ENCODE assay signal across 10 cellular contexts in genomic region chr1:58809327-58810040, GRCh38. TPM values are rescaled to one million over a fixed set of nuclear protein-coding genes. Genes with fewer than 3 reads are reported as not detected.
DNase-seq lines count a peak whose midpoint lies in the region; ATAC-seq and TF ChIP-seq lines count a peak whose summit lies in the region.
"Had no signal": no experiment of that assay in that cellular context is flagged by ENCODE, and none has a peak within 500 bp of the region (broad histone marks: within the 10 kb centered on the region; RNA-seq: fewer than 3 reads in every experiment).

No MANE protein-coding gene starts in this region.

- H3K9me3 ChIP-seq in spleen (no peaks in the 10 kb centered on the region), colonic mucosa (no peaks in the 10 kb centered on the region)

- no peaks in the 10 kb centered on the region for H3K36me3 Mint-ChIP-seq in activated B cell treated with CpG ODN at 0.5 μM for 24 hours (ENCODE audit: low read depth)
- H3K36me3 Mint-ChIP-seq in progenitor cell of endocrine pancreas (ENCODE audit: insufficient read depth), result no peaks in the 10 kb centered on the region

- POLR2A ChIA-PET in activated B cell treated with CpG ODN at 0.5 μM for 24 hours (lab: Charles Lee), result interaction anchor here (2.0 kb wide), 1 partner anchor 26 kb away, joined by 6 read pairs; the partner anchor contains the start of gene JUN

- no peaks in the 10 kb centered on the region for H3K9me3 Mint-ChIP-seq in activated B cell treated with CpG ODN at 0.5 μM for 24 hours
- no peaks in the 10 kb centered on the region for H3K9me3 Mint-ChIP-seq in progenitor cell of endocrine pancreas (ENCODE audit: low read depth)
- H3K9me3 Mint-ChIP-seq: activated T-cell treated with anti-CD3 and anti-CD28 coated beads, Interleukin-2, amount 50 U/mL, for 24 hours had no signal

- H3K27me3 Mint-ChIP-seq in activated B cell treated with CpG ODN at 0.5 μM for 24 hours (no peaks in the 10 kb centered on the region), progenitor cell of endocrine pancreas (peaks cover 4% of the 10 kb centered on the region)
- H3K27me3 Mint-ChIP-seq: activated T-cell treated with anti-CD3 and anti-CD28 coated beads, Interleukin-2, amount 50 U/mL, for 24 hours had no signal

- H3K4me1 Mint-ChIP-seq in activated B cell treated with CpG ODN at 0.5 μM for 24 hours (peaks cover 76% of the 10 kb centered on the region), progenitor cell of endocrine pancreas (ENCODE audit: low read depth) (peaks cover 13% of the 10 kb centered on the region)

- WGBS in spleen, 5 donors, result 57 to 75% (median 62%) methylated on average over 9 of the region's 9 CpGs

- CTCF ChIA-PET in activated B cell treated with CpG ODN at 0.5 μM for 24 hours (lab: Charles Lee), result no interaction called here

- no peaks in the 10 kb centered on the region for H3K27me3 ChIP-seq in spleen (replicated peaks in 1 of 7)
- no peaks in the 10 kb centered on the region for H3K27me3 ChIP-seq in colonic mucosa

- ATAC-seq in activated B cell treated with CpG ODN at 0.5 μM for 24 hours (ENCODE audit: low read depth), result no peak

- H3K27ac Mint-ChIP-seq in activated B cell treated with CpG ODN at 0.5 μM for 24 hours (peak overlapping the region; percentile 63), progenitor cell of endocrine pancreas (no peak overlapping the region)
- H3K27ac Mint-ChIP-seq: activated T-cell treated with anti-CD3 and anti-CD28 coated beads, Interleukin-2, amount 50 U/mL, for 24 hours had no signal

- TF ChIP-seq CTCF in activated B cell treated with CpG ODN at 0.5 μM for 24 hours (IDR thresholded peaks at IDR 0.05), result no peak
- TF ChIP-seq CTCF in foreskin fibroblast (IDR thresholded peaks at IDR 0.05; ENCODE audit: low read depth, low read length), result no peak
- TF ChIP-seq CTCF in spleen (IDR thresholded peaks at IDR 0.05 in 8 of 11, conservative IDR thresholded peaks at IDR 0.05 in 3 of 11), result no peak
- no peak for TF ChIP-seq CTCF in progenitor cell of endocrine pancreas (IDR thresholded peaks at IDR 0.05; ENCODE audit: unreplicated experiment)
- no peak for TF ChIP-seq CTCF in colonic mucosa (IDR thresholded peaks at IDR 0.05)

- H3K4me1 ChIP-seq in spleen (peaks cover 3 to 79% (median 44%) of the 10 kb centered on the region in 6 donors), colonic mucosa (peaks cover 3% of the 10 kb centered on the region)

- intact Hi-C loops in activated B cell treated with CpG ODN at 0.5 μM for 24 hours (cut with micrococcal nuclease) (loop anchor here (10.0 kb wide), 1 partner anchor 485 kb away; the partner anchor contains the start of gene FGGY), spleen (cut with DNase I; ENCODE audit: low total_unique reads) (loop anchor here (10.0 kb wide), 2 partner anchors 255 to 485 kb away; partner anchors contain the start of gene FGGY), colonic mucosa (cut with DNase I) (no loop called here), posterior vena cava (cut with DNase I) (no loop called here)

- H3K36me3 ChIP-seq in spleen (no peaks in the 10 kb centered on the region), colonic mucosa (no peaks in the 10 kb centered on the region)

- H3K9ac ChIP-seq in colonic mucosa (ENCODE audit: low read depth in 2 of 2, low read length in 2 of 2), result no peak overlapping the region

- H3K4me3 Mint-ChIP-seq in activated B cell treated with CpG ODN at 0.5 μM for 24 hours (no peak overlapping the region), progenitor cell of endocrine pancreas (ENCODE audit: low read depth) (no peak overlapping the region)
- H3K4me3 Mint-ChIP-seq: activated T-cell treated with anti-CD3 and anti-CD28 coated beads, Interleukin-2, amount 50 U/mL, for 24 hours had no signal

- H3K4me3 ChIP-seq in foreskin fibroblast (ENCODE audit: low read depth in 1 of 2, low read length in 2 of 2) (no peak overlapping the region), spleen (no peak overlapping the region), colonic mucosa (no peak overlapping the region)

- no peak for TF ChIP-seq POLR2A in spleen (IDR thresholded peaks at IDR 0.05)

- H3K27ac ChIP-seq in spleen, result peak overlapping the region; percentile 21 to 74 (median 58)
- H3K27ac ChIP-seq in colonic mucosa, result no peak overlapping the region

- DNase-seq in GM03348 (ENCODE audit: low spot score) (peak; percentile 70), activated B cell treated with CpG ODN at 0.5 μM for 24 hours (no peak), foreskin fibroblast (peak; percentile 80 to 83), spleen (no peak), progenitor cell of endocrine pancreas (ENCODE audit: low spot score, unreplicated experiment) (no peak), colonic mucosa (no peak), NCI-H2196 (lab: John Stamatoyannopoulos, UW; ENCODE audit: unreplicated experiment) (no peak), posterior vena cava (ENCODE audit: low spot score) (no peak)
- DNase-seq: activated T-cell treated with anti-CD3 and anti-CD28 coated beads, Interleukin-2, amount 50 U/mL, for 24 hours; posterior cingulate gyrus had no signal

RNA-seq across cellular contexts. Expression of gene JUN, which starts 25.6 kb away (rescaled TPM):
- total RNA-seq in activated B cell treated with CpG ODN at 0.5 μM for 24 hours, result 35.3 and 36.6 TPM in 2 replicates
- total RNA-seq in spleen, result 100 to 1,000 TPM in 1 of 7 donors, 10 to 100 TPM in 6; 33.7 to 162 (median 60.3) TPM
- polyA plus RNA-seq in spleen, result 10 to 100 TPM in 2 of 3 donors, 1 to 10 TPM in 1; 8.3 to 40.8 (median 18.6) TPM
- total RNA-seq in progenitor cell of endocrine pancreas, result 93.8 and 107 TPM in 2 replicates
- 100 to 1,000 TPM in 1 of 2 donors, 10 to 100 TPM in 1; 94.1 to 137 TPM for total RNA-seq in colonic mucosa
- total RNA-seq in posterior vena cava, result 100 to 1,000 TPM; 120 to 219 TPM

Comparison
In these comparisons a context has a peak if more than half of its experiments do, and no peak if none do; other contexts are left out.
1. DNase-seq: peak in GM03348 (single experiment) and foreskin fibroblast (2 of 2); none in activated B cell treated with CpG ODN at 0.5 μM for 24 hours (single experiment), spleen (single experiment), progenitor cell of endocrine pancreas (single experiment), colonic mucosa (single experiment), NCI-H2196 (single experiment) and posterior vena cava (single experiment).
2. intact Hi-C loops: an anchor here in activated B cell treated with CpG ODN at 0.5 μM for 24 hours (10.0 kb wide) and spleen (10.0 kb wide); none called in colonic mucosa and posterior vena cava.